Comparison of ENCODE assay signal across 14 cellular contexts in genomic region chr12:92597997-92598396, GRCh38.
DNase-seq lines count a peak whose midpoint lies in the region; ATAC-seq, FAIRE-seq and TF ChIP-seq lines count a peak whose summit lies in the region.
"Had no signal": no experiment of that assay in that cellular context is flagged by ENCODE, and none has a peak within 500 bp of the region (broad histone marks: within the 10 kb centered on the region; RNA-seq: fewer than 3 reads in every experiment).

No MANE protein-coding gene starts in this region.

- H4K20me1 ChIP-seq in astrocyte (ENCODE audit: insufficient read depth, low read length) = no peaks in the 10 kb centered on the region

- H2AFZ ChIP-seq in astrocyte (ENCODE audit: low read depth, low read length) (no peak overlapping the region), mesenchymal stem cell (ENCODE audit: low read depth, low read length) (no peak overlapping the region)

- peak overlapping the region; percentile 67 for H3K27ac ChIP-seq in astrocyte (ENCODE audit: low read depth, low read length)
- H3K27ac ChIP-seq in mesenchymal stem cell (ENCODE audit: low read length, poor library complexity, severe bottlenecking) = no peak overlapping the region
- no peak overlapping the region for H3K27ac ChIP-seq in pancreas
- H3K27ac ChIP-seq: cardiac muscle cell had no signal

- H3K23ac ChIP-seq in mesenchymal stem cell (ENCODE audit: low read length in 2 of 2) = no peak overlapping the region

- H3K27me3 ChIP-seq in astrocyte (ENCODE audit: insufficient read depth, low read length) (no peaks in the 10 kb centered on the region), mesenchymal stem cell (ENCODE audit: control insufficient read depth in 1 of 2, insufficient read depth in 1 of 2, low read length in 2 of 2) (no peaks in the 10 kb centered on the region), pancreas (no peaks in the 10 kb centered on the region)
- H3K27me3 ChIP-seq: cardiac muscle cell had no signal

- no peak overlapping the region for H3K14ac ChIP-seq in mesenchymal stem cell (ENCODE audit: low read length in 2 of 2)

- no peaks in the 10 kb centered on the region for H3K79me2 ChIP-seq in astrocyte (ENCODE audit: insufficient read depth, low read length)

- H3K9me3 Mint-ChIP-seq in activated CD4-positive, alpha-beta T cell treated with anti-CD3 and anti-CD28 coated beads, Interleukin-2, amount 10 ng/mL, durations not matched to agents 24 days and 14 days = peaks cover 46% of the 10 kb centered on the region
- peaks cover 19% of the 10 kb centered on the region for H3K9me3 Mint-ChIP-seq in astrocyte (ENCODE audit: unreplicated experiment)

- H3K79me1 ChIP-seq in mesenchymal stem cell (replicated peaks; ENCODE audit: low read length, poor library complexity, severe bottlenecking) = no peaks in the 10 kb centered on the region

- H3K4me3 ChIP-seq in astrocyte (ENCODE audit: insufficient read depth, low read depth, low read length) (no peak overlapping the region), mesenchymal stem cell (ENCODE audit: insufficient read depth in 1 of 2, low read depth in 1 of 2, low read length in 2 of 2) (no peak overlapping the region), pancreas (no peak overlapping the region)
- H3K4me3 ChIP-seq: cardiac muscle cell had no signal

- FAIRE-seq in astrocyte (lab: Jason Lieb, UNC) (no peak), pancreas (lab: Jason Lieb, UNC) (no peak)
- FAIRE-seq: G401.6 had no signal

- no peak overlapping the region for H2AK5ac ChIP-seq in mesenchymal stem cell (ENCODE audit: low read length, severe bottlenecking)

- no peak overlapping the region for H2BK12ac ChIP-seq in mesenchymal stem cell (ENCODE audit: low read length in 2 of 2)

- no peak overlapping the region for H3K4ac ChIP-seq in mesenchymal stem cell (ENCODE audit: low read depth in 1 of 2, low read length in 2 of 2)

- H3K9me3 ChIP-seq in astrocyte (ENCODE audit: insufficient read depth, low read depth, low read length) (peaks cover 7% of the 10 kb centered on the region), mesenchymal stem cell (ENCODE audit: control insufficient read depth, low read length) (no peaks in the 10 kb centered on the region), pancreas (no peaks in the 10 kb centered on the region)

- DNase-seq in activated CD4-positive, alpha-beta T cell treated with anti-CD3 and anti-CD28 coated beads, Interleukin-2, amount 10 ng/mL, durations not matched to agents 24 days and 14 days = no peak
- no peak for DNase-seq in activated CD4-positive, alpha-beta T cell treated with anti-CD3 and anti-CD28 coated beads, Interleukin-2, amount 50 U/mL, for 1 hour
- DNase-seq in HPDE6-E6E7 (ENCODE audit: extremely low spot score) (peak; percentile 76), astrocyte (ENCODE audit: low read depth) (peak; percentile 72), mesenchymal stem cell (peak; percentile 62), GM10248 (ENCODE audit: extremely low spot score) (no peak), pancreas (no peak)
- no peak for DNase-seq in activated effector memory CD4-positive, alpha-beta T cell treated with Interleukin-2 at 50 U/mL for 16 hours
- DNase-seq: islet precursor cell, NCI-H2081 treated with DMSO at 0.1 percent for 48 hours, T-helper 1 cell had no signal

- no peak overlapping the region for H2BK15ac ChIP-seq in mesenchymal stem cell (ENCODE audit: low read depth, poor library complexity, severe bottlenecking)

- no peaks in the 10 kb centered on the region for H3K27me3 Mint-ChIP-seq in activated CD4-positive, alpha-beta T cell treated with anti-CD3 and anti-CD28 coated beads, Interleukin-2, amount 10 ng/mL, durations not matched to agents 24 days and 14 days
- no peaks in the 10 kb centered on the region for H3K27me3 Mint-ChIP-seq in astrocyte (ENCODE audit: low read depth, unreplicated experiment)
- H3K27me3 Mint-ChIP-seq: type B pancreatic cell had no signal

- H3K36me3 Mint-ChIP-seq in activated CD4-positive, alpha-beta T cell treated with anti-CD3 and anti-CD28 coated beads, Interleukin-2, amount 10 ng/mL, durations not matched to agents 24 days and 14 days (ENCODE audit: low read depth) = peaks cover 60% of the 10 kb centered on the region
- peaks cover 3% of the 10 kb centered on the region for H3K36me3 Mint-ChIP-seq in astrocyte (ENCODE audit: low read depth, unreplicated experiment)

- CTCF ChIA-PET in GM10248 (lab: Yijun Ruan, JAX) = interaction anchor here (1.0 to 2.7 kb wide), 2 partner anchors 9 to 10 kb away, joined by 3 to 12 read pairs; no protein-coding TSS in a partner anchor

- intact Hi-C loops in activated CD4-positive, alpha-beta T cell treated with anti-CD3 and anti-CD28 coated beads, Interleukin-2, amount 10 ng/mL, durations not matched to agents 24 days and 14 days (cut with micrococcal nuclease) = loop anchor here (1.0 to 5.0 kb wide), 2 partner anchors 195 to 329 kb away; partner anchors contain the start of gene EEA1
- intact Hi-C loops in pancreas (cut with DNase I) = no loop called here

- H3K18ac ChIP-seq in mesenchymal stem cell (ENCODE audit: low read depth in 1 of 2, low read length in 2 of 2) = no peak overlapping the region

- peak overlapping the region; percentile 84 for H3K27ac Mint-ChIP-seq in activated CD4-positive, alpha-beta T cell treated with anti-CD3 and anti-CD28 coated beads, Interleukin-2, amount 10 ng/mL, durations not matched to agents 24 days and 14 days
- peak overlapping the region; percentile 5 for H3K27ac Mint-ChIP-seq in astrocyte (ENCODE audit: unreplicated experiment)
- H3K27ac Mint-ChIP-seq: type B pancreatic cell had no signal

- TF ChIP-seq CTCF in astrocyte (IDR thresholded peaks at IDR 0.05; ENCODE audit: insufficient read depth, low read depth, low read length) (no peak), GM10248 (IDR thresholded peaks at IDR 0.05; ENCODE audit: control extremely low read depth, extremely low read depth, low read depth, missing control alignments) (no peak), pancreas (IDR thresholded peaks at IDR 0.05) (no peak)

- H3K4me2 ChIP-seq in astrocyte (ENCODE audit: low read length) (peak overlapping the region; percentile 32), mesenchymal stem cell (ENCODE audit: low read length, poor library complexity, severe bottlenecking) (no peak overlapping the region)

- no peak overlapping the region for H2BK5ac ChIP-seq in mesenchymal stem cell (ENCODE audit: low read depth, low read length, poor library complexity, severe bottlenecking)

- H3K36me3 ChIP-seq in astrocyte (ENCODE audit: insufficient read depth, low read length) (no peaks in the 10 kb centered on the region), mesenchymal stem cell (ENCODE audit: control insufficient read depth in 1 of 2, insufficient read depth in 2 of 2, low read depth in 1 of 2, low read length in 2 of 2) (no peaks in the 10 kb centered on the region), pancreas (no peaks in the 10 kb centered on the region)
- H3K36me3 ChIP-seq: cardiac muscle cell had no signal

- no peak overlapping the region for H4K91ac ChIP-seq in mesenchymal stem cell (ENCODE audit: low read length)

- WGBS in mesenchymal stem cell = no CpG with 5 or more reads among the region's 1 CpG
- 47 to 55% methylated on average over 1 of the region's 1 CpG for WGBS in pancreas, 2 donors

- no peak overlapping the region for H4K8ac ChIP-seq in mesenchymal stem cell (ENCODE audit: low read length)

- no peak for ATAC-seq in pancreas

- H3K9ac ChIP-seq in astrocyte (ENCODE audit: low read length) (peak overlapping the region; percentile 0), mesenchymal stem cell (ENCODE audit: low read length) (no peak overlapping the region)

- H3K4me1 Mint-ChIP-seq in activated CD4-positive, alpha-beta T cell treated with anti-CD3 and anti-CD28 coated beads, Interleukin-2, amount 10 ng/mL, durations not matched to agents 24 days and 14 days = peaks cover 54% of the 10 kb centered on the region
- peaks cover 35% of the 10 kb centered on the region for H3K4me1 Mint-ChIP-seq in astrocyte (ENCODE audit: low read depth, unreplicated experiment)

- H3K4me1 ChIP-seq in astrocyte (ENCODE audit: insufficient read depth, low read length) = peaks cover 43% of the 10 kb centered on the region
- peaks cover 6% of the 10 kb centered on the region for H3K4me1 ChIP-seq in mesenchymal stem cell (ENCODE audit: control insufficient read depth, insufficient read depth, low read depth, low read length)
- H3K4me1 ChIP-seq in pancreas = no peaks in the 10 kb centered on the region

- POLR2A ChIA-PET in GM10248 (lab: Yijun Ruan, JAX) = no interaction called here

- H2BK120ac ChIP-seq in mesenchymal stem cell (ENCODE audit: low read depth, low read length) = no peak overlapping the region

- no peak overlapping the region for H3K4me3 Mint-ChIP-seq in activated CD4-positive, alpha-beta T cell treated with anti-CD3 and anti-CD28 coated beads, Interleukin-2, amount 10 ng/mL, durations not matched to agents 24 days and 14 days
- H3K4me3 Mint-ChIP-seq in astrocyte (ENCODE audit: unreplicated experiment) = no peak overlapping the region
- H3K4me3 Mint-ChIP-seq: type B pancreatic cell had no signal

Comparison
In these comparisons a context has a peak if more than half of its experiments do, and no peak if none do; other contexts are left out.
1. DNase-seq: peak in HPDE6-E6E7 (single experiment), astrocyte (single experiment) and mesenchymal stem cell (single experiment); none in activated CD4-positive, alpha-beta T cell treated with anti-CD3 and anti-CD28 coated beads, Interleukin-2, amount 10 ng/mL, durations not matched to agents 24 days and 14 days (single experiment), activated CD4-positive, alpha-beta T cell treated with anti-CD3 and anti-CD28 coated beads, Interleukin-2, amount 50 U/mL, for 1 hour (single experiment), GM10248 (single experiment), pancreas (0 of 6) and activated effector memory CD4-positive, alpha-beta T cell treated with Interleukin-2 at 50 U/mL for 16 hours (single experiment).